ENCODE assay signal across 2 cellular contexts in the genomic region with DNA sequence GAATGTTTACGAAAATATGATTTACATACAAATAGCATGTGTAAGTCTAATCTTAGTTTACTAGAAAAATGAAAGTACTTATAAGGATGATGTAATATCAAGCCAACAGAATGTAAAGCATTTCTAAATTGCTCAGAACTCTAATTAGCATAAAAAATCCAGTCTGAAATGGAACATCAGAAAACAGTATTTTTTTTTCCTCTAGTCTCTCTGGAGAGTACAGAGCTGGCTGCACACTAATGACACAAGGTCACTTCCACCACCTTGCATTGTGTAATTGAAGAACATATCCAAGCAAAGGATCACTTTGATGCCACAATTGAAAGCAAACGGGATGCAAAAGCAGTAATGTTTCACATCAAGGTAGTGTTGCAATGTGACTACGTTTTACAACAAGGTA.
TF ChIP-seq lines count a peak whose summit lies in the region.

No MANE protein-coding gene starts in this region.

TF ChIP-seq in GM12891, 5 proteins besides CTCF, POLR2A, EP300 and RAD21:
- TF ChIP-seq SPI1 (IDR thresholded peaks at IDR 0.05; ENCODE audit: low read depth, low read length) (no peak), PAX5 (IDR thresholded peaks at IDR 0.05; ENCODE audit: insufficient read depth, low read length, severe bottlenecking) (no peak), POU2F2 (IDR thresholded peaks at IDR 0.05; ENCODE audit: low read depth, low read length) (no peak), TAF1 (IDR thresholded peaks at IDR 0.05; ENCODE audit: low read depth, low read length) (no peak), POLR2AphosphoS5 (IDR thresholded peaks at IDR 0.05; ENCODE audit: low read depth, low read length) (no peak)
TF ChIP-seq in GM12891: peak in this region for 0.

TF ChIP-seq in H1, 55 proteins besides CTCF, POLR2A, EP300 and RAD21:
- TF ChIP-seq CHD1 (IDR thresholded peaks at IDR 0.05; ENCODE audit: low read depth, low read length) (no peak), SAP30 (IDR thresholded peaks at IDR 0.05; ENCODE audit: insufficient read depth, insufficient replicate concordance, low read length) (no peak), SIRT6 (IDR thresholded peaks at IDR 0.05; ENCODE audit: low read length) (no peak), BRCA1 (IDR thresholded peaks at IDR 0.05; ENCODE audit: low read depth, low read length) (no peak), SIN3A (conservative IDR thresholded peaks at IDR 0.05 in 1 of 2, IDR thresholded peaks at IDR 0.05 in 1 of 2; ENCODE audit: low read depth in 1 of 2, low read length in 2 of 2) (no peak), RFX5 (IDR thresholded peaks at IDR 0.05; ENCODE audit: borderline replicate concordance, low read depth, low read length) (no peak), HDAC6 (IDR thresholded peaks at IDR 0.05; ENCODE audit: low read depth, low read length) (no peak), SP1 (IDR thresholded peaks at IDR 0.05; ENCODE audit: low read depth, low read length) (no peak), EZH2 (IDR thresholded peaks at IDR 0.05; ENCODE audit: low read depth, low read length, severe bottlenecking) (no peak), BCL11A (IDR thresholded peaks at IDR 0.05; ENCODE audit: low read depth in 2 of 2, low read length in 2 of 2) (no peak), POLR2AphosphoS5 (IDR thresholded peaks at IDR 0.05; ENCODE audit: low read depth, low read length) (no peak), CHD2 (IDR thresholded peaks at IDR 0.05; ENCODE audit: low read length) (no peak), YY1 (IDR thresholded peaks at IDR 0.05; ENCODE audit: low read depth, low read length) (no peak), MAFK (IDR thresholded peaks at IDR 0.05; ENCODE audit: low read depth, low read length) (no peak), NRF1 (IDR thresholded peaks at IDR 0.05; ENCODE audit: low read depth, low read length) (no peak)
- TF ChIP-seq, protein P1, sequence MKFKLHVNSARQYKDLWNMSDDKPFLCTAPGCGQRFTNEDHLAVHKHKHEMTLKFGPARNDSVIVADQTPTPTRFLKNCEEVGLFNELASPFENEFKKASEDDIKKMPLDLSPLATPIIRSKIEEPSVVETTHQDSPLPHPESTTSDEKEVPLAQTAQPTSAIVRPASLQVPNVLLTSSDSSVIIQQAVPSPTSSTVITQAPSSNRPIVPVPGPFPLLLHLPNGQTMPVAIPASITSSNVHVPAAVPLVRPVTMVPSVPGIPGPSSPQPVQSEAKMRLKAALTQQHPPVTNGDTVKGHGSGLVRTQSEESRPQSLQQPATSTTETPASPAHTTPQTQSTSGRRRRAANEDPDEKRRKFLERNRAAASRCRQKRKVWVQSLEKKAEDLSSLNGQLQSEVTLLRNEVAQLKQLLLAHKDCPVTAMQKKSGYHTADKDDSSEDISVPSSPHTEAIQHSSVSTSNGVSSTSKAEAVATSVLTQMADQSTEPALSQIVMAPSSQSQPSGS (IDR thresholded peaks at IDR 0.05; ENCODE audit: low read length) = no peak
- TF ChIP-seq, protein P2, sequence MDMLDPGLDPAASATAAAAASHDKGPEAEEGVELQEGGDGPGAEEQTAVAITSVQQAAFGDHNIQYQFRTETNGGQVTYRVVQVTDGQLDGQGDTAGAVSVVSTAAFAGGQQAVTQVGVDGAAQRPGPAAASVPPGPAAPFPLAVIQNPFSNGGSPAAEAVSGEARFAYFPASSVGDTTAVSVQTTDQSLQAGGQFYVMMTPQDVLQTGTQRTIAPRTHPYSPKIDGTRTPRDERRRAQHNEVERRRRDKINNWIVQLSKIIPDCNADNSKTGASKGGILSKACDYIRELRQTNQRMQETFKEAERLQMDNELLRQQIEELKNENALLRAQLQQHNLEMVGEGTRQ (IDR thresholded peaks at IDR 0.05; ENCODE audit: low read length) = no peak
